ENCODE assay signal across 8 cellular contexts in genomic region chr4:16264798-16265197, GRCh38. TPM values are rescaled to one million over a fixed set of nuclear protein-coding genes. Genes with fewer than 3 reads are reported as not detected.
A peak's percentile ranks its signal among the peaks of the same experiment; 100 is the strongest.
DNase-seq lines count a peak whose midpoint lies in the region; ATAC-seq and TF ChIP-seq lines count a peak whose summit lies in the region.

No MANE protein-coding gene starts in this region.

- no peaks in the 10 kb centered on the region for H3K27me3 Mint-ChIP-seq in activated naive CD8-positive, alpha-beta T cell treated with anti-CD3 and anti-CD28 coated beads, Interleukin-2, amount 50 U/mL, for 24 hours
- no peaks in the 10 kb centered on the region for H3K27me3 Mint-ChIP-seq in activated naive CD8-positive, alpha-beta T cell treated with anti-CD3 and anti-CD28 coated beads for 36 hours

- ATAC-seq in activated naive CD8-positive, alpha-beta T cell treated with anti-CD3 and anti-CD28 coated beads, Interleukin-2, amount 50 U/mL, for 24 hours = peak; percentile 70
- ATAC-seq in HG03108 (IDR thresholded peaks at IDR 0.05; ENCODE audit: unreplicated experiment) = peak; percentile 56
- no peak for ATAC-seq in GM21367 (IDR thresholded peaks at IDR 0.05; ENCODE audit: unreplicated experiment)

- no peak overlapping the region for H3K4me3 Mint-ChIP-seq in activated naive CD8-positive, alpha-beta T cell treated with anti-CD3 and anti-CD28 coated beads, Interleukin-2, amount 50 U/mL, for 24 hours
- no peak overlapping the region for H3K4me3 Mint-ChIP-seq in activated naive CD8-positive, alpha-beta T cell treated with anti-CD3 and anti-CD28 coated beads for 36 hours

- H3K4me1 Mint-ChIP-seq in activated naive CD8-positive, alpha-beta T cell treated with anti-CD3 and anti-CD28 coated beads, Interleukin-2, amount 50 U/mL, for 24 hours = peaks cover 33% of the 10 kb centered on the region
- H3K4me1 Mint-ChIP-seq in activated naive CD8-positive, alpha-beta T cell treated with anti-CD3 and anti-CD28 coated beads for 36 hours = peaks cover 17% of the 10 kb centered on the region

- H3K27ac Mint-ChIP-seq in activated naive CD8-positive, alpha-beta T cell treated with anti-CD3 and anti-CD28 coated beads, Interleukin-2, amount 50 U/mL, for 24 hours = no peak overlapping the region
- no peak overlapping the region for H3K27ac Mint-ChIP-seq in activated naive CD8-positive, alpha-beta T cell treated with anti-CD3 and anti-CD28 coated beads for 36 hours

- no peak overlapping the region for H3K4me3 ChIP-seq in choroid plexus epithelial cell (ENCODE audit: low read depth, low read length)

- peaks cover 6% of the 10 kb centered on the region for H3K9me3 Mint-ChIP-seq in activated naive CD8-positive, alpha-beta T cell treated with anti-CD3 and anti-CD28 coated beads, Interleukin-2, amount 50 U/mL, for 24 hours
- peaks cover 2% of the 10 kb centered on the region for H3K9me3 Mint-ChIP-seq in activated naive CD8-positive, alpha-beta T cell treated with anti-CD3 and anti-CD28 coated beads for 36 hours

- peaks cover 4% of the 10 kb centered on the region for H3K36me3 Mint-ChIP-seq in activated naive CD8-positive, alpha-beta T cell treated with anti-CD3 and anti-CD28 coated beads, Interleukin-2, amount 50 U/mL, for 24 hours (ENCODE audit: low read depth)
- H3K36me3 Mint-ChIP-seq in activated naive CD8-positive, alpha-beta T cell treated with anti-CD3 and anti-CD28 coated beads for 36 hours = peaks cover 7% of the 10 kb centered on the region

- peak; percentile 64 for TF ChIP-seq CTCF in choroid plexus epithelial cell (conservative IDR thresholded peaks at IDR 0.05; ENCODE audit: low read depth, low read length)

- DNase-seq in activated naive CD8-positive, alpha-beta T cell treated with anti-CD3 and anti-CD28 coated beads, Interleukin-2, amount 50 U/mL, for 24 hours = no peak
- no peak for DNase-seq in activated naive CD8-positive, alpha-beta T cell treated with anti-CD3 and anti-CD28 coated beads for 36 hours
- DNase-seq in NCI-H82 (lab: John Stamatoyannopoulos, UW) = peak; percentile 60
- peak; percentile 75 for DNase-seq in choroid plexus epithelial cell (ENCODE audit: low read depth)
- DNase-seq in lung microvascular endothelial cell (ENCODE audit: low read depth in 2 of 2) = peak; percentile 53 to 72
- DNase-seq in stimulated activated naive CD4-positive, alpha-beta T cell treated with Interleukin-2 at 50 U/mL for 16 hours (lab: John Stamatoyannopoulos, UW) = no peak

RNA-seq across cellular contexts. Expression of gene TAPT1, which starts 38.5 kb away (rescaled TPM):
- 10 to 100 TPM; 28.5 to 31.3 TPM for total RNA-seq in activated naive CD8-positive, alpha-beta T cell treated with anti-CD3 and anti-CD28 coated beads for 36 hours
- 7.8 and 14.5 TPM in 2 replicates for total RNA-seq in lung microvascular endothelial cell

Comparison
In these comparisons a context has a peak if more than half of its experiments do, and no peak if none do; other contexts are left out.
1. DNase-seq: peak in NCI-H82 (single experiment), choroid plexus epithelial cell (single experiment) and lung microvascular endothelial cell (2 of 2); none in activated naive CD8-positive, alpha-beta T cell treated with anti-CD3 and anti-CD28 coated beads, Interleukin-2, amount 50 U/mL, for 24 hours (single experiment), activated naive CD8-positive, alpha-beta T cell treated with anti-CD3 and anti-CD28 coated beads for 36 hours (single experiment) and stimulated activated naive CD4-positive, alpha-beta T cell treated with Interleukin-2 at 50 U/mL for 16 hours (single experiment).